Comparison of ENCODE assay signal across 18 cellular contexts in genomic region chr5:163318707-163319106, GRCh38.
A peak's percentile ranks its signal among the peaks of the same experiment; 100 is the strongest.
DNase-seq lines count a peak whose midpoint lies in the region; ATAC-seq and TF ChIP-seq lines count a peak whose summit lies in the region.
"Had no signal": no experiment of that assay in that cellular context is flagged by ENCODE, and none has a peak within 500 bp of the region (broad histone marks: within the 10 kb centered on the region; RNA-seq: fewer than 3 reads in every experiment).

No MANE protein-coding gene starts in this region.

- H3K79me2 ChIP-seq in GM23338 (replicated peaks; ENCODE audit: insufficient read depth): no peaks in the 10 kb centered on the region
- no peaks in the 10 kb centered on the region for H3K79me2 ChIP-seq in neural progenitor cell (ENCODE audit: low read depth)

- peaks cover 10% of the 10 kb centered on the region; the same call in 2 of the 3 replicates for H3K9me3 Mint-ChIP-seq in GM23338
- peaks cover 3% of the 10 kb centered on the region for H3K9me3 Mint-ChIP-seq in neural progenitor cell

- peak; percentile 70; the same call in 2 of the 3 replicates for ATAC-seq in GM23338
- no peak for ATAC-seq in T-helper 17 cell
- ATAC-seq: CD8-positive, alpha-beta T cell; GM12878 had no signal

- H3K36me3 ChIP-seq in GM23338 (ENCODE audit: insufficient read depth): no peaks in the 10 kb centered on the region
- no peaks in the 10 kb centered on the region for H3K36me3 ChIP-seq in neural progenitor cell
- H3K36me3 ChIP-seq in BE2C: no peaks in the 10 kb centered on the region
- H3K36me3 ChIP-seq: BLaER1, HAP-1 had no signal

- TF ChIP-seq CTCF in GM23338 (conservative IDR thresholded peaks at IDR 0.05; ENCODE audit: low read depth in 2 of 2): no peak
- TF ChIP-seq CTCF in neural progenitor cell (IDR thresholded peaks at IDR 0.05): no peak
- no peak for TF ChIP-seq CTCF in BE2C (IDR thresholded peaks at IDR 0.05; ENCODE audit: low read depth, low read length)

- DNase-seq in GM23338 (ENCODE audit: low spot score) (no peak), ecto neural progenitor cell (ENCODE audit: low spot score) (peak; percentile 41), neural progenitor cell (ENCODE audit: low spot score) (peak; percentile 34), T-helper 17 cell (no peak), BE2C (no peak), islet precursor cell (no peak)
- DNase-seq: Caco-2; CD4-positive, CD25-positive, alpha-beta regulatory T cell; CD8-positive, alpha-beta T cell; DMS153; DND-41; GDM1; GM23248; HFFc6 had no signal

- H3K4me3 ChIP-seq in GM23338 (no peak overlapping the region), neural progenitor cell (no peak overlapping the region), BE2C (ENCODE audit: low read depth, low read length) (no peak overlapping the region)
- H3K4me3 ChIP-seq: BLaER1, GM12878, GM23248, HAP-1 had no signal

- H3K36me3 Mint-ChIP-seq in GM23338 (ENCODE audit: low read depth): peaks cover 18% of the 10 kb centered on the region; the same call in 2 of the 3 replicates
- no peaks in the 10 kb centered on the region for H3K36me3 Mint-ChIP-seq in neural progenitor cell
- no peaks in the 10 kb centered on the region for H3K36me3 Mint-ChIP-seq in T-helper 17 cell (ENCODE audit: low read depth)
- H3K36me3 Mint-ChIP-seq: CD4-positive, CD25-positive, alpha-beta regulatory T cell; CD8-positive, alpha-beta T cell had no signal

- H3K27ac Mint-ChIP-seq in GM23338: no peak overlapping the region
- no peak overlapping the region for H3K27ac Mint-ChIP-seq in neural progenitor cell
- no peak overlapping the region for H3K27ac Mint-ChIP-seq in T-helper 17 cell
- H3K27ac Mint-ChIP-seq: CD4-positive, CD25-positive, alpha-beta regulatory T cell; CD8-positive, alpha-beta T cell; HFFc6 had no signal

- no peaks in the 10 kb centered on the region for H3K9me2 ChIP-seq in GM23338 (ENCODE audit: insufficient read depth)

- H3K4me3 Mint-ChIP-seq in GM23338 (no peak overlapping the region), neural progenitor cell (no peak overlapping the region), T-helper 17 cell (no peak overlapping the region)
- H3K4me3 Mint-ChIP-seq: CD4-positive, CD25-positive, alpha-beta regulatory T cell; CD8-positive, alpha-beta T cell; HFFc6 had no signal

- no peak overlapping the region for H3K9ac ChIP-seq in neural progenitor cell
- H3K9ac ChIP-seq: BLaER1, GM23248 had no signal

- H3K27ac ChIP-seq in GM23338 (ENCODE audit: low read depth) (no peak overlapping the region), neural progenitor cell (no peak overlapping the region)
- H3K27ac ChIP-seq: BLaER1, C4-2B, GM23248 had no signal

- H3K9me3 ChIP-seq in neural progenitor cell (ENCODE audit: low read depth) (no peaks in the 10 kb centered on the region), T-helper 17 cell (ENCODE audit: control insufficient read depth, low read length, poor library complexity, severe bottlenecking) (no peaks in the 10 kb centered on the region), BE2C (no peaks in the 10 kb centered on the region; the same call in 1 of the 2 replicates)
- H3K9me3 ChIP-seq: Caco-2, HAP-1 had no signal

- H4K20me1 ChIP-seq in GM23338 (replicated peaks; ENCODE audit: insufficient read depth) (no peaks in the 10 kb centered on the region), neural progenitor cell (ENCODE audit: low read depth) (no peaks in the 10 kb centered on the region)
- H4K20me1 ChIP-seq: BLaER1 had no signal

- H3K27me3 Mint-ChIP-seq in GM23338 (ENCODE audit: insufficient read depth, low read depth, poor library complexity): no peaks in the 10 kb centered on the region
- no peaks in the 10 kb centered on the region for H3K27me3 Mint-ChIP-seq in neural progenitor cell (ENCODE audit: insufficient read depth, low read depth)
- peaks cover 4% of the 10 kb centered on the region for H3K27me3 Mint-ChIP-seq in T-helper 17 cell
- H3K27me3 Mint-ChIP-seq: CD4-positive, CD25-positive, alpha-beta regulatory T cell had no signal

- H3K4me1 Mint-ChIP-seq in GM23338 (peaks cover 2% of the 10 kb centered on the region), neural progenitor cell (no peaks in the 10 kb centered on the region), T-helper 17 cell (no peaks in the 10 kb centered on the region)

- H3K4me1 ChIP-seq in GM23338 (ENCODE audit: insufficient read depth): 0 out of 2 replicates have a peak, but pooled peaks cover under 1% of the 10 kb centered on the region
- H3K4me1 ChIP-seq in neural progenitor cell: no peaks in the 10 kb centered on the region
- H3K4me1 ChIP-seq in BE2C: no peaks in the 10 kb centered on the region
- H3K4me1 ChIP-seq: BLaER1, Caco-2, HAP-1 had no signal

- H3K4me2 ChIP-seq in GM23338: no peak overlapping the region
- H3K4me2 ChIP-seq in neural progenitor cell: no peak overlapping the region
- H3K4me2 ChIP-seq: BLaER1 had no signal

- H2AFZ ChIP-seq in GM23338 (no peak overlapping the region), neural progenitor cell (replicated peaks) (no peak overlapping the region)
- H2AFZ ChIP-seq: GM23248 had no signal

- H3K27me3 ChIP-seq in GM23338 (ENCODE audit: insufficient read depth) (no peaks in the 10 kb centered on the region), neural progenitor cell (no peaks in the 10 kb centered on the region), BE2C (no peaks in the 10 kb centered on the region)
- H3K27me3 ChIP-seq: BLaER1 had no signal

- H3F3A ChIP-seq in GM23338 (replicated peaks; ENCODE audit: low read depth) (no peaks in the 10 kb centered on the region), neural progenitor cell (ENCODE audit: low read depth) (no peaks in the 10 kb centered on the region)

TF ChIP-seq in GM23338, 12 proteins besides CTCF, POLR2A, EP300 and RAD21:
- TF ChIP-seq ZNF331 (CRISPR knock-in tag; IDR thresholded peaks at IDR 0.05; ENCODE audit: low read depth) (no peak), CREB1 (CRISPR knock-in tag; IDR thresholded peaks at IDR 0.05; ENCODE audit: low read depth) (no peak), ZNF114 (CRISPR knock-in tag; IDR thresholded peaks at IDR 0.05) (no peak), ETS1 (IDR thresholded peaks at IDR 0.05) (no peak), NANOG (IDR thresholded peaks at IDR 0.05; ENCODE audit: borderline replicate concordance) (no peak), EZH2 (IDR thresholded peaks at IDR 0.05; ENCODE audit: low read depth, unreplicated experiment) (no peak), POLR2AphosphoS5 (IDR thresholded peaks at IDR 0.05; ENCODE audit: low read depth) (no peak), JUNB (IDR thresholded peaks at IDR 0.05; ENCODE audit: unreplicated experiment) (no peak)

Comparison
In these comparisons a context has a peak if more than half of its experiments do, and no peak if none do; other contexts are left out.
1. DNase-seq: peak in ecto neural progenitor cell (single experiment) and neural progenitor cell (single experiment); none in GM23338 (single experiment), T-helper 17 cell (0 of 3), BE2C (single experiment) and islet precursor cell (single experiment).